In the genomic region with DNA sequence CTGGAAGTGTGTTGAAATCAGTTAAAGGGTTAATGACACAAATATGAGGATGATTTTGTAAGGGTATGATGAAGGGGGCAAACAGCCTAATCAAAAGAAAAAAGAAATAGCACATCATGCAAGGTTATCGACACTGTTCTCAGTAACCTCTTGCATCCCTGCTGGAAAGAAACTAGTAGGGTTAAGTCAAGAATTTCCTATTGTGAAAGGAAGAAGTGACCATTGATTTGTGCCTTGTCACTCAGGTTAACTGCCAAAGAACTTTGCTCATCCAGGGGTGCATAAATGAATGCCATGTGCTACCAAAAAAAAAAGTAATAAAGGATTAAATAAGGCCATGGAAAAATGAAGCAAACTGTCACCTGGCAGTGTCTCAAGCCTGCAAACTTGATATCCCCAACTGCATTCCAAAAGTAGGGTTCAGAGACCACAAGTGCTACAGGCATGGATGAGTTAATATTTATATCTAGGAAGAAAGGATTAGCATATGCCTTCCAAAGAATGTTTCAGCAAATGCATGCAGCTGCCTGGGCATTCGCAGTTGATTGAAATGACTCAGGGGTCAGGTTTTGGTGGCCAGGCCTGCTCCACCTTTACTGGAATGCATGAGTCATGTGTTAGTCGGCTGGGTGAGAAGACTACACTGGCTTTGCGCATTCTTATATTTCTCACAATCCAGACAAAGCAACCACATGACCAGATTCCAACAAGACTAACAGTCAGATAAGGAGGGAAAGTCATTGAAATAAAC, we compare ENCODE assay signal across 9 cellular contexts.
A peak's percentile ranks its signal among the peaks of the same experiment; 100 is the strongest.
DNase-seq lines count a peak whose midpoint lies in the region; ATAC-seq and TF ChIP-seq lines count a peak whose summit lies in the region.
"Had no signal": no experiment of that assay in that cellular context is flagged by ENCODE, and none has a peak within 500 bp of the region (broad histone marks: within the 10 kb centered on the region; RNA-seq: fewer than 3 reads in every experiment).

No MANE protein-coding gene starts in this region.

- ATAC-seq in lower lobe of right lung = peak; percentile 76 to 91
- ATAC-seq in GM21526 (IDR thresholded peaks at IDR 0.05; ENCODE audit: low FRiP score, unreplicated experiment) = no peak
- no peak for ATAC-seq in GM19455 (IDR thresholded peaks at IDR 0.05; ENCODE audit: unreplicated experiment)

- peak overlapping the region; percentile 91 for H3K27ac ChIP-seq in brain microvascular endothelial cell
- no peak overlapping the region for H3K27ac ChIP-seq in lower lobe of right lung

- H3K36me3 ChIP-seq in brain microvascular endothelial cell (replicated peaks) (no peaks in the 10 kb centered on the region), lower lobe of right lung (no peaks in the 10 kb centered on the region)

- DNase-seq in stimulated activated CD4-positive, alpha-beta T cell treated with anti-CD3 and anti-CD28 coated beads, Interleukin-1b, Interleukin-23, amount 100 ng/mL, for 48 hours = peak; percentile 22
- DNase-seq in stimulated activated CD4-positive, alpha-beta T cell treated with anti-CD3 and anti-CD28 coated beads, Interleukin-12 subunit alpha, Interleukin-12 subunit beta, amount 100 ng/mL, for 4 hours = no peak
- DNase-seq in brain microvascular endothelial cell (peak; percentile 98), lower lobe of right lung (peak; percentile 45), retina (no peak), NCI-H2029 treated with DMSO at 0.1 percent for 48 hours (lab: John Stamatoyannopoulos, UW) (no peak)
- DNase-seq: naive B cell had no signal

- TF ChIP-seq CTCF in brain microvascular endothelial cell (IDR thresholded peaks at IDR 0.05; ENCODE audit: low read depth, low read length, missing control alignments) (no peak), lower lobe of right lung (IDR thresholded peaks at IDR 0.05) (no peak)

- H3K4me3 ChIP-seq in brain microvascular endothelial cell (ENCODE audit: low read depth, low read length) = no peak overlapping the region
- H3K4me3 ChIP-seq in lower lobe of right lung = no peak overlapping the region

- in situ Hi-C loops in brain microvascular endothelial cell (cut with HindIII; ENCODE audit: low pct_ligation_motif_present, low sequenced_read_pairs) = no loop called here

- intact Hi-C loops in lower lobe of right lung (cut with DNase I) = no loop called here

- H3K9me3 ChIP-seq in lower lobe of right lung = no peaks in the 10 kb centered on the region

- H3K27me3 ChIP-seq in brain microvascular endothelial cell (replicated peaks) = no peaks in the 10 kb centered on the region
- no peaks in the 10 kb centered on the region for H3K27me3 ChIP-seq in lower lobe of right lung (ENCODE audit: low read depth)

- peaks cover 7% of the 10 kb centered on the region for H3K4me1 ChIP-seq in lower lobe of right lung

Comparison
In these comparisons a context has a peak if more than half of its experiments do, and no peak if none do; other contexts are left out.
1. DNase-seq: peak in stimulated activated CD4-positive, alpha-beta T cell treated with anti-CD3 and anti-CD28 coated beads, Interleukin-1b, Interleukin-23, amount 100 ng/mL, for 48 hours (single experiment), brain microvascular endothelial cell (single experiment) and lower lobe of right lung (single experiment); none in stimulated activated CD4-positive, alpha-beta T cell treated with anti-CD3 and anti-CD28 coated beads, Interleukin-12 subunit alpha, Interleukin-12 subunit beta, amount 100 ng/mL, for 4 hours (single experiment), retina (single experiment) and NCI-H2029 treated with DMSO at 0.1 percent for 48 hours (single experiment).
2. ATAC-seq: peak in lower lobe of right lung (2 of 2); none in GM21526 (single experiment) and GM19455 (single experiment).